Comparison of ENCODE assay signal across 8 cellular contexts in genomic region chr11:75706260-75706729, GRCh38. TPM values are rescaled to one million over a fixed set of nuclear protein-coding genes. Genes with fewer than 3 reads are reported as not detected.
DNase-seq lines count a peak whose midpoint lies in the region; ATAC-seq, FAIRE-seq and TF ChIP-seq lines count a peak whose summit lies in the region.

No MANE protein-coding gene starts in this region.

- no peak for FAIRE-seq in H54 (lab: Jason Lieb, UNC)

- POLR2A ChIA-PET in activated B cell treated with CpG ODN at 0.5 μM for 24 hours (lab: Charles Lee) = interaction anchor here (0.8 to 1.1 kb wide), 3 partner anchors 16 to 67 kb away, joined by 3 to 4 read pairs (median 3); partner anchors contain the start of gene MAP6

- H3K27ac Mint-ChIP-seq in CD14-positive monocyte = no peak overlapping the region
- no peak overlapping the region for H3K27ac Mint-ChIP-seq in activated B cell treated with CpG ODN at 0.5 μM for 24 hours

- H3K9me3 Mint-ChIP-seq in CD14-positive monocyte (peaks cover 0 to 7% (median 2%) of the 10 kb centered on the region in 7 donors), activated B cell treated with CpG ODN at 0.5 μM for 24 hours (no peaks in the 10 kb centered on the region)

- DNase-seq in CD14-positive monocyte (ENCODE audit: low spot score) = peak; percentile 77
- DNase-seq in H54 (ENCODE audit: insufficient read length, low spot score) = peak; percentile 78
- DNase-seq in NCI-H2196 treated with DMSO at 0.1 percent for 48 hours (lab: John Stamatoyannopoulos, UW; ENCODE audit: unreplicated experiment) = peak; percentile 85
- peak; percentile 51 for DNase-seq in activated B cell treated with CpG ODN at 0.5 μM for 24 hours
- DNase-seq in central memory CD4-positive, alpha-beta T cell = peak; percentile 43
- DNase-seq in kidney glomerular epithelial cell (lab: John Stamatoyannopoulos, UW) = peak; percentile 47
- DNase-seq in stimulated activated CD4-positive, alpha-beta T cell treated with anti-CD3 and anti-CD28 coated beads, Interleukin-1b, Interleukin-23, amount 100 ng/mL, for 48 hours = peak; percentile 68

- no peaks in the 10 kb centered on the region for H3K36me3 Mint-ChIP-seq in CD14-positive monocyte
- no peaks in the 10 kb centered on the region for H3K36me3 Mint-ChIP-seq in activated B cell treated with CpG ODN at 0.5 μM for 24 hours (ENCODE audit: low read depth)

- TF ChIP-seq CTCF in CD14-positive monocyte (IDR thresholded peaks at IDR 0.05) (peak; percentile 94), activated B cell treated with CpG ODN at 0.5 μM for 24 hours (IDR thresholded peaks at IDR 0.05) (peak; percentile 33)

- TF ChIP-seq POLR2A in H54 (IDR thresholded peaks at IDR 0.05; ENCODE audit: low read depth, low read length) = no peak

- intact Hi-C loops in CD14-positive monocyte (cut with micrococcal nuclease) = loop anchor here (10.0 kb wide), 2 partner anchors 449 to 609 kb away; no protein-coding TSS in a partner anchor
- intact Hi-C loops in activated B cell treated with CpG ODN at 0.5 μM for 24 hours (cut with micrococcal nuclease) = loop anchor here (1.0 to 5.0 kb wide), 7 partner anchors 15 to 613 kb away; partner anchors contain the start of gene DGAT2

- CTCF ChIA-PET in activated B cell treated with CpG ODN at 0.5 μM for 24 hours (lab: Charles Lee) = interaction anchor here (0.6 to 1.7 kb wide), 18 partner anchors 16 to 501 kb away, joined by 3 to 8 read pairs (median 4); no protein-coding TSS in a partner anchor

- peak; percentile 92 for ATAC-seq in activated B cell treated with CpG ODN at 0.5 μM for 24 hours (ENCODE audit: low read depth)
- no peak for ATAC-seq in HG02884 (IDR thresholded peaks at IDR 0.05; ENCODE audit: unreplicated experiment)

- peaks cover 8% of the 10 kb centered on the region for H3K4me1 Mint-ChIP-seq in CD14-positive monocyte
- peaks cover 11% of the 10 kb centered on the region for H3K4me1 Mint-ChIP-seq in activated B cell treated with CpG ODN at 0.5 μM for 24 hours

- H3K27me3 Mint-ChIP-seq in CD14-positive monocyte (ENCODE audit: low read depth in 3 of 3) (peaks cover 3 to 8% (median 6%) of the 10 kb centered on the region in 3 donors), activated B cell treated with CpG ODN at 0.5 μM for 24 hours (peaks cover 4% of the 10 kb centered on the region)

- no peak overlapping the region for H3K4me3 Mint-ChIP-seq in CD14-positive monocyte
- H3K4me3 Mint-ChIP-seq in activated B cell treated with CpG ODN at 0.5 μM for 24 hours = no peak overlapping the region

RNA-seq across cellular contexts. Expression of gene MOGAT2, which starts 11.3 kb away (rescaled TPM):
- not detected for polyA plus RNA-seq in CD14-positive monocyte
- 0.22 TPM in 1 of 2 replicates, not detected in the other for total RNA-seq in activated B cell treated with CpG ODN at 0.5 μM for 24 hours

RNA-seq across cellular contexts. Expression of gene MAP6, which starts 37.5 kb away (rescaled TPM):
- polyA plus RNA-seq in CD14-positive monocyte = not detected
- total RNA-seq in activated B cell treated with CpG ODN at 0.5 μM for 24 hours = 0.40 and 0.44 TPM in 2 replicates
